In the genomic region with DNA sequence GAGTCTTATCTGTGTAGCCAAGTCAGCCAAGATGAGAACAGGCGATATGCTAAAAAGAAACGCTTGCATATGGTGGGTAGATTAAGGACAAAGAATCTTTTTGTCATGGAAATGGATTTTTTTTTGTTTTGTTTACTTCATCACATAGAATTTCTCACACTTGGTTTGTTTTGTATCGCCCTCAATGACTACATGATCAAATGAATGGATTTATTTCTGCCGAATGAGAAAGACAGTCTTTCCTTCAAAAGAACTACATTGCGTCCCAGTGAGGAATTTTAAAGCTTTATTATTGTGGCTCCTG, we compare ENCODE assay signal across 18 cellular contexts. TPM values are rescaled to one million over a fixed set of nuclear protein-coding genes. Genes with fewer than 3 reads are reported as not detected.
A peak's percentile ranks its signal among the peaks of the same experiment; 100 is the strongest.
DNase-seq lines count a peak whose midpoint lies in the region; ATAC-seq lines count a peak whose summit lies in the region.
"Had no signal": no experiment of that assay in that cellular context is flagged by ENCODE, and none has a peak within 500 bp of the region (broad histone marks: within the 10 kb centered on the region; RNA-seq: fewer than 3 reads in every experiment).

No MANE protein-coding gene starts in this region.

- H3K4me1 Mint-ChIP-seq in CD4-positive, CD25-positive, alpha-beta regulatory T cell = peaks cover 4 to 23% (median 7%) of the 10 kb centered on the region in 4 donors
- H3K4me1 Mint-ChIP-seq in activated naive CD8-positive, alpha-beta T cell treated with anti-CD3 and anti-CD28 coated beads, Interleukin-2, amount 50 U/mL, for 24 hours = peaks cover 13% of the 10 kb centered on the region

- H3K27ac Mint-ChIP-seq in CD4-positive, CD25-positive, alpha-beta regulatory T cell = peak overlapping the region in 1 of 3 donors; percentile 3
- peak overlapping the region; percentile 47 for H3K27ac Mint-ChIP-seq in activated naive CD8-positive, alpha-beta T cell treated with anti-CD3 and anti-CD28 coated beads, Interleukin-2, amount 50 U/mL, for 24 hours

- no peak for ATAC-seq in CD4-positive, CD25-positive, alpha-beta regulatory T cell (ENCODE audit: low read depth in 2 of 2)
- ATAC-seq in activated naive CD8-positive, alpha-beta T cell treated with anti-CD3 and anti-CD28 coated beads, Interleukin-2, amount 50 U/mL, for 24 hours = no peak
- ATAC-seq in HG03196 (IDR thresholded peaks at IDR 0.05; ENCODE audit: unreplicated experiment) = no peak
- ATAC-seq in left lobe of liver = no peak
- ATAC-seq: HCT116, HepG2 had no signal

- H3K9me3 ChIP-seq in CD4-positive, CD25-positive, alpha-beta regulatory T cell (ENCODE audit: control insufficient read depth in 2 of 2, low read length in 2 of 2) = no peaks in the 10 kb centered on the region
- no peaks in the 10 kb centered on the region; the same call in 1 of the 2 replicates for H3K9me3 ChIP-seq in HAP-1

- H3K36me3 Mint-ChIP-seq in CD4-positive, CD25-positive, alpha-beta regulatory T cell = no peaks in the 10 kb centered on the region
- H3K36me3 Mint-ChIP-seq in activated naive CD8-positive, alpha-beta T cell treated with anti-CD3 and anti-CD28 coated beads, Interleukin-2, amount 50 U/mL, for 24 hours (ENCODE audit: low read depth) = peaks cover 9% of the 10 kb centered on the region

- H3K27ac ChIP-seq in CD4-positive, CD25-positive, alpha-beta regulatory T cell (ENCODE audit: insufficient read depth, low read length, poor library complexity, severe bottlenecking) = no peak overlapping the region

- H3K36me3 ChIP-seq in CD4-positive, CD25-positive, alpha-beta regulatory T cell (ENCODE audit: control insufficient read depth, insufficient read depth, low read length) = no peaks in the 10 kb centered on the region
- no peaks in the 10 kb centered on the region; the same call in none of the 2 replicates for H3K36me3 ChIP-seq in HAP-1 (replicated peaks)

- in situ Hi-C loops in HAP-1 (cut with MboI; ENCODE audit: low sequenced_read_pairs) = loop anchor here (10.0 kb wide), 1 partner anchor 317 kb away; no protein-coding TSS in a partner anchor

- DNase-seq in CD4-positive, CD25-positive, alpha-beta regulatory T cell = no peak
- DNase-seq in HAP-1 (ENCODE audit: low spot score in 2 of 2) (peak in 1 of 2 experiments; percentile 94), medulla oblongata (ENCODE audit: extremely low spot score) (peak; percentile 17), NCI-H187 treated with DMSO at 0.1 percent for 48 hours (lab: John Stamatoyannopoulos, UW) (no peak), DMS153 treated with DMSO at 0.1 percent for 48 hours (lab: John Stamatoyannopoulos, UW; ENCODE audit: unreplicated experiment) (no peak), left lobe of liver (ENCODE audit: low spot score) (no peak)
- DNase-seq in activated naive CD8-positive, alpha-beta T cell treated with anti-CD3 and anti-CD28 coated beads, Interleukin-2, amount 50 U/mL, for 24 hours = no peak
- DNase-seq: activated CD4-positive, alpha-beta T cell treated with anti-CD3 and anti-CD28 coated beads, Interleukin-2, amount 50 U/mL, for 4 hours; left cardiac atrium; NCI-H1092; NCI-H226 had no signal

- peak overlapping the region; percentile 28 to 70 (median 50) for H3K4me3 Mint-ChIP-seq in CD4-positive, CD25-positive, alpha-beta regulatory T cell
- peak overlapping the region; percentile 45 for H3K4me3 Mint-ChIP-seq in activated naive CD8-positive, alpha-beta T cell treated with anti-CD3 and anti-CD28 coated beads, Interleukin-2, amount 50 U/mL, for 24 hours

- H3K27me3 Mint-ChIP-seq in CD4-positive, CD25-positive, alpha-beta regulatory T cell = peaks cover 73% of the 10 kb centered on the region
- peaks cover 72% of the 10 kb centered on the region for H3K27me3 Mint-ChIP-seq in activated naive CD8-positive, alpha-beta T cell treated with anti-CD3 and anti-CD28 coated beads, Interleukin-2, amount 50 U/mL, for 24 hours

- no peak overlapping the region for H3K4me3 ChIP-seq in CD4-positive, CD25-positive, alpha-beta regulatory T cell (ENCODE audit: low read depth, low read length)
- peak overlapping the region; percentile 77 for H3K4me3 ChIP-seq in HAP-1

- peaks cover 4% of the 10 kb centered on the region for H3K4me1 ChIP-seq in CD4-positive, CD25-positive, alpha-beta regulatory T cell (ENCODE audit: control insufficient read depth, insufficient read depth, low read length, poor library complexity, severe bottlenecking)
- peaks cover 30% of the 10 kb centered on the region for H3K4me1 ChIP-seq in HAP-1

- peaks cover 0 to 5% (median 0%) of the 10 kb centered on the region in 7 donors for H3K9me3 Mint-ChIP-seq in CD4-positive, CD25-positive, alpha-beta regulatory T cell
- peaks cover 6% of the 10 kb centered on the region for H3K9me3 Mint-ChIP-seq in activated naive CD8-positive, alpha-beta T cell treated with anti-CD3 and anti-CD28 coated beads, Interleukin-2, amount 50 U/mL, for 24 hours

- peaks cover 59% of the 10 kb centered on the region for H3K27me3 ChIP-seq in CD4-positive, CD25-positive, alpha-beta regulatory T cell (ENCODE audit: control insufficient read depth, insufficient read depth, low read length)
- no peaks in the 10 kb centered on the region for H3K27me3 ChIP-seq in HAP-1 (ENCODE audit: low read depth)

RNA-seq across cellular contexts. Expression of a gene that starts 2.0 kb away (rescaled TPM):
- not detected for total RNA-seq in CD4-positive, CD25-positive, alpha-beta regulatory T cell
- not detected for polyA plus RNA-seq in CD4-positive, CD25-positive, alpha-beta regulatory T cell
- total RNA-seq in left lobe of liver = not detected
- total RNA-seq: dermis microvascular lymphatic vessel endothelial cell, G401, HepG2, subcutaneous adipose tissue had no signal
- polyA plus RNA-seq: BJ, HepG2 had no signal
